Comparison of ENCODE assay signal across 8 cellular contexts in the genomic region with DNA sequence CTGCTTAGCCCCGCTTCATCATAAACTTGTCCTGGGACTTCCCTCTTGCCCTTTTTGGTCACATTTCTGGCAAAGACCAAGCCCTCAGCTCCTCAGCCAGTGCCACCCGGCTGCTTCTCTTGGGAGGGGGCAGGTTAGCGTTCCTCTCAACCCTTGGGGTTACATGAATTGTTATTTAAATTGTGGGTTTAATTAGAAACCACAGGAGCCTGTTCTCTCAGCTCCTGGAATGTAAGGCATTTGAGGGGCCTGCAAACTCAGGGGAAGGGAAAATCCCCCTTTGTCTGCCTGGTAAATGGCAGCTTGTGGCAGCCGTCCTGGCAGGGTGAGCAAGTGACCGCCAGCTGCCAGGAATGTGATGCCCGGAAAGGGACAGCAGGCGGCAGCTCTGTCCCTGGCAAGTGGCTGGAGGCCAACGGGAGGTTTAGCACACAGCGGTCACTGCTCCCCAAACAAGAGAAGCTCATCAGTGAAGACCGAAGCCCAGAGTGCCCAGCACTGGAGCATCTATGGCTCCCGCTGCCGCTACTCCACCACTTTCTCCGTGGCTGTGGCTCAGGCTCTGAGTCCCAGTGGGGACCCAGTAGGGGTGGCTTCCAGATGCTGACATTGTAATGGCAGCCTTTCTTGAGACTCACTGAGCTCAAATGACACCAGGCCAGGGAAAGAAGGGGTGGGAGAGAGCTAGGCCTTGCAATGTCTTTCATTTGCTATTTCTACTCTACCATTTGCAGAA. TPM values are rescaled to one million over a fixed set of nuclear protein-coding genes. Genes with fewer than 3 reads are reported as not detected.
A peak's percentile ranks its signal among the peaks of the same experiment; 100 is the strongest.
DNase-seq lines count a peak whose midpoint lies in the region; ATAC-seq, FAIRE-seq and TF ChIP-seq lines count a peak whose summit lies in the region.

No MANE protein-coding gene starts in this region.

- H3K27me3 ChIP-seq in brain microvascular endothelial cell (replicated peaks) (no peaks in the 10 kb centered on the region), iPS DF 6.9 (ENCODE audit: control insufficient read depth, insufficient read depth, low read length) (no peaks in the 10 kb centered on the region)

- H3K36me3 Mint-ChIP-seq in activated CD4-positive, alpha-beta memory T cell treated with anti-CD3 and anti-CD28 coated beads for 36 hours = no peaks in the 10 kb centered on the region

- in situ Hi-C loops in brain microvascular endothelial cell (cut with HindIII; ENCODE audit: low pct_ligation_motif_present, low sequenced_read_pairs) = no loop called here

- H3K9me3 Mint-ChIP-seq in activated CD4-positive, alpha-beta memory T cell treated with anti-CD3 and anti-CD28 coated beads for 36 hours = no peaks in the 10 kb centered on the region

- H3K36me3 ChIP-seq in brain microvascular endothelial cell (replicated peaks) (peaks cover 4% of the 10 kb centered on the region), iPS DF 6.9 (ENCODE audit: control insufficient read depth, insufficient read depth, low read length) (no peaks in the 10 kb centered on the region)

- H3K27ac ChIP-seq in brain microvascular endothelial cell = peak overlapping the region; percentile 92
- no peak overlapping the region for H3K27ac ChIP-seq in iPS DF 6.9 (ENCODE audit: low read length)

- H3K4me1 ChIP-seq in iPS DF 6.9 (ENCODE audit: control insufficient read depth, insufficient read depth, low read length) = peaks cover 15% of the 10 kb centered on the region

- peak; percentile 42 for TF ChIP-seq CTCF in brain microvascular endothelial cell (IDR thresholded peaks at IDR 0.05; ENCODE audit: low read depth, low read length, missing control alignments)

- no CpG with 5 or more reads among the region's 13 CpGs for WGBS in iPS DF 6.9 (ENCODE audit: insufficient coverage, insufficient read length)

- intact Hi-C loops in sciatic nerve (cut with DNase I) = no loop called here
- intact Hi-C loops in activated CD4-positive, alpha-beta memory T cell treated with anti-CD3 and anti-CD28 coated beads for 36 hours (cut with micrococcal nuclease) = no loop called here

- CTCF ChIA-PET in activated CD4-positive, alpha-beta memory T cell treated with anti-CD3 and anti-CD28 coated beads for 36 hours (lab: Charles Lee) = no interaction called here

- DNase-seq in H54 (ENCODE audit: insufficient read length, low spot score) (peak; percentile 22), brain microvascular endothelial cell (peak; percentile 54), iPS DF 6.9 (ENCODE audit: low read depth, low spot score) (peak; percentile 88), sciatic nerve (ENCODE audit: low spot score) (peak; percentile 74)
- DNase-seq in activated CD8-positive, alpha-beta memory T cell treated with anti-CD3 and anti-CD28 coated beads, Interleukin-2, amount 50 U/mL, for 4 hours = no peak
- DNase-seq in activated CD4-positive, alpha-beta memory T cell treated with anti-CD3 and anti-CD28 coated beads for 36 hours = no peak

- POLR2A ChIA-PET in activated CD4-positive, alpha-beta memory T cell treated with anti-CD3 and anti-CD28 coated beads for 36 hours (lab: Charles Lee) = no interaction called here

- ATAC-seq in sciatic nerve (peak; percentile 58), GM19328 (IDR thresholded peaks at IDR 0.05; ENCODE audit: unreplicated experiment) (no peak), HG02884 (IDR thresholded peaks at IDR 0.05; ENCODE audit: unreplicated experiment) (no peak)

- no peaks in the 10 kb centered on the region for H3K4me1 Mint-ChIP-seq in activated CD4-positive, alpha-beta memory T cell treated with anti-CD3 and anti-CD28 coated beads for 36 hours (ENCODE audit: low read depth)

- H3K4me3 ChIP-seq in brain microvascular endothelial cell (ENCODE audit: low read depth, low read length) (no peak overlapping the region), iPS DF 6.9 (ENCODE audit: low read length) (no peak overlapping the region)

- H3K4me3 Mint-ChIP-seq in activated CD4-positive, alpha-beta memory T cell treated with anti-CD3 and anti-CD28 coated beads for 36 hours = no peak overlapping the region

- H3K9me3 ChIP-seq in iPS DF 6.9 (ENCODE audit: control insufficient read depth, insufficient read depth, low read length) = no peaks in the 10 kb centered on the region

- no peak for FAIRE-seq in H54 (lab: Jason Lieb, UNC)

- TF ChIP-seq POLR2A in H54 (IDR thresholded peaks at IDR 0.05; ENCODE audit: low read depth, low read length) = no peak

- H3K27me3 Mint-ChIP-seq in activated CD4-positive, alpha-beta memory T cell treated with anti-CD3 and anti-CD28 coated beads for 36 hours = peaks cover 2% of the 10 kb centered on the region

- H3K27ac Mint-ChIP-seq in activated CD4-positive, alpha-beta memory T cell treated with anti-CD3 and anti-CD28 coated beads for 36 hours = no peak overlapping the region

RNA-seq across cellular contexts. Expression of a gene that starts 51.7 kb away (rescaled TPM):
- total RNA-seq in sciatic nerve = 15.9 TPM
- total RNA-seq in activated CD4-positive, alpha-beta memory T cell treated with anti-CD3 and anti-CD28 coated beads for 36 hours = 1 to 10 TPM; 1.1 to 1.2 TPM

Comparison
In these comparisons a context has a peak if more than half of its experiments do, and no peak if none do; other contexts are left out.
1. DNase-seq: peak in H54 (single experiment), brain microvascular endothelial cell (single experiment), iPS DF 6.9 (single experiment) and sciatic nerve (single experiment); none in activated CD8-positive, alpha-beta memory T cell treated with anti-CD3 and anti-CD28 coated beads, Interleukin-2, amount 50 U/mL, for 4 hours (single experiment) and activated CD4-positive, alpha-beta memory T cell treated with anti-CD3 and anti-CD28 coated beads for 36 hours (single experiment).